ENCODE assay signal across 9 cellular contexts in genomic region chr12:122867701-122868461, GRCh38. TPM values are rescaled to one million over a fixed set of nuclear protein-coding genes. Genes with fewer than 3 reads are reported as not detected.
DNase-seq lines count a peak whose midpoint lies in the region; ATAC-seq and TF ChIP-seq lines count a peak whose summit lies in the region.
"Had no signal": no experiment of that assay in that cellular context is flagged by ENCODE, and none has a peak within 500 bp of the region (broad histone marks: within the 10 kb centered on the region; RNA-seq: fewer than 3 reads in every experiment).

No MANE protein-coding gene starts in this region.

- no peaks in the 10 kb centered on the region for H3F3A ChIP-seq in SK-N-SH (replicated peaks; ENCODE audit: insufficient read depth)

- TF ChIP-seq POLR2A in heart left ventricle (IDR thresholded peaks at IDR 0.05) (no peak), gastrocnemius medialis (IDR thresholded peaks at IDR 0.05) (no peak)

- H3K27me3 ChIP-seq in SK-N-SH (ENCODE audit: insufficient read depth): no peaks in the 10 kb centered on the region
- H3K27me3 ChIP-seq in heart left ventricle: no peaks in the 10 kb centered on the region
- H3K27me3 ChIP-seq in gastrocnemius medialis: no peaks in the 10 kb centered on the region

- no peak overlapping the region for H3K4me2 ChIP-seq in SK-N-SH

- no peaks in the 10 kb centered on the region for H3K9me3 Mint-ChIP-seq in natural killer cell
- H3K9me3 Mint-ChIP-seq: activated CD4-positive, alpha-beta memory T cell treated with anti-CD3 and anti-CD28 coated beads for 36 hours had no signal

- H3K27me3 Mint-ChIP-seq in natural killer cell (ENCODE audit: low read depth in 2 of 2): no peaks in the 10 kb centered on the region

- no peaks in the 10 kb centered on the region for H3K9me2 ChIP-seq in SK-N-SH

- no peak for TF ChIP-seq EP300 in SK-N-SH (IDR thresholded peaks at IDR 0.05; ENCODE audit: borderline replicate concordance in 1 of 2, low read depth in 1 of 2, low read length in 1 of 2)

- H3K27ac Mint-ChIP-seq in natural killer cell: peak overlapping the region in 1 of 2 donors; percentile 81
- H3K27ac Mint-ChIP-seq: activated CD4-positive, alpha-beta memory T cell treated with anti-CD3 and anti-CD28 coated beads for 36 hours had no signal

- H3K27ac ChIP-seq in SK-N-SH (ENCODE audit: low read depth in 2 of 2, low read length in 1 of 2): peak overlapping the region in 1 of 2 experiments; percentile 55; a peak in 2 of 4 replicates
- H3K27ac ChIP-seq in heart left ventricle: peak overlapping the region; percentile 53 to 89 (median 82)
- H3K27ac ChIP-seq in gastrocnemius medialis: peak overlapping the region; percentile 53 to 71 (median 61)

- H3K4me3 Mint-ChIP-seq in natural killer cell: no peak overlapping the region
- H3K4me3 Mint-ChIP-seq: activated CD4-positive, alpha-beta memory T cell treated with anti-CD3 and anti-CD28 coated beads for 36 hours had no signal

- peak; percentile 23 for TF ChIP-seq CTCF in GM13977 (IDR thresholded peaks at IDR 0.05; ENCODE audit: extremely low read depth, insufficient read depth, missing control alignments)
- peak; percentile 22; the same call in 1 of the 2 replicates for TF ChIP-seq CTCF in SK-N-SH (IDR thresholded peaks at IDR 0.05)
- peak in 11 of 12 donors; percentile 32 to 68 (median 50) for TF ChIP-seq CTCF in heart left ventricle (IDR thresholded peaks at IDR 0.05)
- TF ChIP-seq CTCF in gastrocnemius medialis (IDR thresholded peaks at IDR 0.05 in 4 of 5, conservative IDR thresholded peaks at IDR 0.05 in 1 of 5): peak; percentile 20 to 52 (median 27)
- no peak for TF ChIP-seq CTCF in natural killer cell (IDR thresholded peaks at IDR 0.05)

- H3K36me3 Mint-ChIP-seq in natural killer cell: no peaks in the 10 kb centered on the region

- ATAC-seq in heart left ventricle (peak; percentile 48 to 72 (median 66)), gastrocnemius medialis (peak; percentile 24 to 25), HG02759 (IDR thresholded peaks at IDR 0.05; ENCODE audit: unreplicated experiment) (no peak), natural killer cell (no peak)

- POLR2A ChIA-PET in SK-N-SH (lab: Yijun Ruan, JAX): no interaction called here

- CTCF ChIA-PET in SK-N-SH (lab: Yijun Ruan, JAX): interaction anchor here (0.8 to 6.3 kb wide), 9 partner anchors 11 to 370 kb away, joined by 3 to 28 read pairs (median 4); no protein-coding TSS in a partner anchor

- peaks cover 49 to 56% of the 10 kb centered on the region in 2 donors for H3K4me1 Mint-ChIP-seq in natural killer cell

- H2AFZ ChIP-seq in SK-N-SH (ENCODE audit: low read depth): no peak overlapping the region

- H3K4me1 ChIP-seq in SK-N-SH (ENCODE audit: control insufficient read depth in 1 of 2, insufficient read depth in 2 of 2, low read depth in 1 of 2, low read length in 1 of 2): peaks cover 15 to 38% of the 10 kb centered on the region in 2 experiments; a peak in 3 of 4 replicates
- H3K4me1 ChIP-seq in heart left ventricle: peaks cover 16 to 90% (median 77%) of the 10 kb centered on the region in 12 donors
- peaks cover 42 to 67% of the 10 kb centered on the region in 2 donors for H3K4me1 ChIP-seq in gastrocnemius medialis

- H3K9ac ChIP-seq in SK-N-SH: no peak overlapping the region

- in situ Hi-C loops in GM13977 (cut with MboI; ENCODE audit: low pct_unique_long_range_greater_than_20kb, low sequenced_read_pairs, unreplicated experiment): no loop called here
- in situ Hi-C loops in gastrocnemius medialis (cut with MboI; ENCODE audit: low sequenced_read_pairs in 4 of 4): no loop called here

- DNase-seq in GM13977 (ENCODE audit: low spot score) (no peak), SK-N-SH (peak; percentile 60), heart left ventricle (peak; percentile 75 to 90 (median 87)), gastrocnemius medialis (no peak), natural killer cell (no peak), glomerular visceral epithelial cell (ENCODE audit: extremely low spot score) (no peak), HuH-7.5 (ENCODE audit: low spot score) (no peak)
- DNase-seq: activated CD4-positive, alpha-beta memory T cell treated with anti-CD3 and anti-CD28 coated beads for 36 hours had no signal

- 90% methylated on average over 2 of the region's 33 CpGs for WGBS in SK-N-SH (ENCODE audit: low lambda C conversion rate)
- WGBS in heart left ventricle, 4 donors: 31 to 36% (median 35%) methylated on average over 26 to 33 of the region's 33 CpGs

- peaks cover 16% of the 10 kb centered on the region for H3K79me2 ChIP-seq in SK-N-SH (ENCODE audit: insufficient read depth)

- H3K4me3 ChIP-seq in SK-N-SH (ENCODE audit: low read depth in 2 of 2, low read length in 1 of 2): no peak overlapping the region
- H3K4me3 ChIP-seq in heart left ventricle: no peak overlapping the region
- no peak overlapping the region for H3K4me3 ChIP-seq in gastrocnemius medialis

- peaks cover 6% of the 10 kb centered on the region; the same call in 1 of the 2 replicates for H4K20me1 ChIP-seq in SK-N-SH (ENCODE audit: insufficient read depth)

- no peaks in the 10 kb centered on the region for H3K9me3 ChIP-seq in SK-N-SH
- H3K9me3 ChIP-seq in heart left ventricle: no peaks in the 10 kb centered on the region
- H3K9me3 ChIP-seq in gastrocnemius medialis: no peaks in the 10 kb centered on the region

- H3K36me3 ChIP-seq in SK-N-SH (replicated peaks in 1 of 2; ENCODE audit: control insufficient read depth in 1 of 2, insufficient read depth in 2 of 2, low read length in 1 of 2): peaks cover 9 to 43% of the 10 kb centered on the region in 2 experiments
- peaks cover 0 to 65% (median 49%) of the 10 kb centered on the region in 9 donors for H3K36me3 ChIP-seq in heart left ventricle
- peaks cover 0 to 4% of the 10 kb centered on the region in 2 donors for H3K36me3 ChIP-seq in gastrocnemius medialis

- TF ChIP-seq RAD21 in SK-N-SH (IDR thresholded peaks at IDR 0.05; ENCODE audit: low read length): no peak

- intact Hi-C loops in heart left ventricle (cut with DNase I): loop anchor here in 3 of 10 donors (1.0 to 10.0 kb wide), 4 partner anchors 21 to 367 kb away; partner anchors contain the start of genes MPHOSPH9 (in 2 of the 3) and MTRFR (in 2 of the 3)
- intact Hi-C loops in gastrocnemius medialis (cut with DNase I; ENCODE audit: low total_unique reads): no loop called here
- intact Hi-C loops in natural killer cell (cut with micrococcal nuclease): loop anchor here (2.0 kb wide), 1 partner anchor 79 kb away; no protein-coding TSS in a partner anchor

TF ChIP-seq in SK-N-SH, 30 proteins besides CTCF, POLR2A, EP300 and RAD21:
- TF ChIP-seq YY1 (IDR thresholded peaks at IDR 0.05; ENCODE audit: low read depth) (no peak), SIN3A (IDR thresholded peaks at IDR 0.05; ENCODE audit: borderline replicate concordance, low read depth, low read length) (no peak)

RNA-seq across cellular contexts. Expression of gene VPS37B, which starts 28.0 kb away (rescaled TPM):
- 20.9 and 41.1 TPM in 2 replicates for polyA plus RNA-seq in SK-N-SH (2012; rRNA removed)
- polyA plus RNA-seq in SK-N-SH (2012; cell fraction: cytosol; rRNA removed): 28.4 and 30.0 TPM in 2 replicates
- polyA plus RNA-seq in SK-N-SH (2012; cell fraction: nucleus; rRNA removed): 28.8 and 35.8 TPM in 2 replicates
- 10 to 100 TPM; 14.5 to 51.2 (median 22.7) TPM for total RNA-seq in heart left ventricle
- polyA plus RNA-seq in heart left ventricle: 10 to 100 TPM; 17.4 to 21.7 TPM
- total RNA-seq in gastrocnemius medialis: 1 to 10 TPM; 4.8 to 8.2 (median 7.6) TPM
- total RNA-seq in natural killer cell: 100 to 1,000 TPM; 142 to 167 (median 165) TPM

RNA-seq across cellular contexts. Expression of gene HIP1R, which starts 32.6 kb away (rescaled TPM):
- polyA plus RNA-seq in SK-N-SH (2012; rRNA removed): 20.6 and 21.1 TPM in 2 replicates
- polyA plus RNA-seq in SK-N-SH (2012; cell fraction: cytosol; rRNA removed): 5.6 and 8.7 TPM in 2 replicates
- 122 and 128 TPM in 2 replicates for polyA plus RNA-seq in SK-N-SH (2012; cell fraction: nucleus; rRNA removed)
- total RNA-seq in heart left ventricle: 10 to 100 TPM; 14.9 to 49.5 (median 19.6) TPM
- 10 to 100 TPM; 19.1 to 31.4 TPM for polyA plus RNA-seq in heart left ventricle
- 10 to 100 TPM in 3 of 4 donors, 1 to 10 TPM in 1; 9.3 to 14.8 (median 14.5) TPM for total RNA-seq in gastrocnemius medialis
- 10 to 100 TPM; 78.6 to 93.1 (median 85.5) TPM for total RNA-seq in natural killer cell

Comparison
In these comparisons a context has a peak if more than half of its experiments do, and no peak if none do; other contexts are left out.
1. DNase-seq: peak in SK-N-SH (single experiment) and heart left ventricle (5 of 5); none in GM13977 (single experiment), gastrocnemius medialis (0 of 2), natural killer cell (single experiment), glomerular visceral epithelial cell (single experiment) and HuH-7.5 (single experiment).
2. ATAC-seq: peak in heart left ventricle (4 of 4) and gastrocnemius medialis (2 of 2); none in HG02759 (single experiment) and natural killer cell (0 of 3).